In the genomic region with DNA sequence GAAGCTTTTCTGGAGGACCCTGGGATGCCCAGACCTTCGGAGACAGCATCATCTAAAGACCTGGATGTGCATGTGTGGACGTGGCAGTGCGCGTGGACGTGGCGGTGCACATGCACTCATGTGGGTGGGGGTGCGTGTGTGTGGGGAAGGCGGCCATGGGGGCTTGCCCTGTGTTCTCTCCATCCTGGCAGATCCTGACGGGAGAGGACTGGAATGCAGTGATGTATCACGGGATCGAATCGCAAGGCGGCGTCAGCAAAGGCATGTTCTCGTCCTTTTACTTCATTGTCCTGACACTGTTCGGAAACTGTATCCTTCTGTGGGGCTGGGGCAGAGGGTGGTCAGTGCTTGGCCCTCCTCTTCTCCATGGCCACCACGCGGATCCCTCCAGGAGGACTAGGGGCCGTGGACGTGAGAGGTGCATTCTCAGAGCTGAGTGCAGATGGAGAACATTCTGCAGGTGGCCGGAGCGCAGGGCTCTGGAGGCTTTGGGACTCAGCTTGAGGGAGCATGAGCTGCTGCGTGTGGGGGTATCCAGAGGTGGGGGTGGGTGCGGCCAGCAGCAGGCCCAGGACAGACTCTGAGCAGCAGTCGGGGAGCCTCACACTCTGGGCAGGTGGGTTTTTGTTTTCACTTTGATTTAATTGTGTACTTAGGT, we compare ENCODE assay signal across 1 cellular context.
TF ChIP-seq lines count a peak whose summit lies in the region.

No MANE protein-coding gene starts in this region.

TF ChIP-seq in WTC11, 78 proteins besides CTCF, POLR2A, EP300 and RAD21 (continued from another document):
- TF ChIP-seq, protein P1, sequence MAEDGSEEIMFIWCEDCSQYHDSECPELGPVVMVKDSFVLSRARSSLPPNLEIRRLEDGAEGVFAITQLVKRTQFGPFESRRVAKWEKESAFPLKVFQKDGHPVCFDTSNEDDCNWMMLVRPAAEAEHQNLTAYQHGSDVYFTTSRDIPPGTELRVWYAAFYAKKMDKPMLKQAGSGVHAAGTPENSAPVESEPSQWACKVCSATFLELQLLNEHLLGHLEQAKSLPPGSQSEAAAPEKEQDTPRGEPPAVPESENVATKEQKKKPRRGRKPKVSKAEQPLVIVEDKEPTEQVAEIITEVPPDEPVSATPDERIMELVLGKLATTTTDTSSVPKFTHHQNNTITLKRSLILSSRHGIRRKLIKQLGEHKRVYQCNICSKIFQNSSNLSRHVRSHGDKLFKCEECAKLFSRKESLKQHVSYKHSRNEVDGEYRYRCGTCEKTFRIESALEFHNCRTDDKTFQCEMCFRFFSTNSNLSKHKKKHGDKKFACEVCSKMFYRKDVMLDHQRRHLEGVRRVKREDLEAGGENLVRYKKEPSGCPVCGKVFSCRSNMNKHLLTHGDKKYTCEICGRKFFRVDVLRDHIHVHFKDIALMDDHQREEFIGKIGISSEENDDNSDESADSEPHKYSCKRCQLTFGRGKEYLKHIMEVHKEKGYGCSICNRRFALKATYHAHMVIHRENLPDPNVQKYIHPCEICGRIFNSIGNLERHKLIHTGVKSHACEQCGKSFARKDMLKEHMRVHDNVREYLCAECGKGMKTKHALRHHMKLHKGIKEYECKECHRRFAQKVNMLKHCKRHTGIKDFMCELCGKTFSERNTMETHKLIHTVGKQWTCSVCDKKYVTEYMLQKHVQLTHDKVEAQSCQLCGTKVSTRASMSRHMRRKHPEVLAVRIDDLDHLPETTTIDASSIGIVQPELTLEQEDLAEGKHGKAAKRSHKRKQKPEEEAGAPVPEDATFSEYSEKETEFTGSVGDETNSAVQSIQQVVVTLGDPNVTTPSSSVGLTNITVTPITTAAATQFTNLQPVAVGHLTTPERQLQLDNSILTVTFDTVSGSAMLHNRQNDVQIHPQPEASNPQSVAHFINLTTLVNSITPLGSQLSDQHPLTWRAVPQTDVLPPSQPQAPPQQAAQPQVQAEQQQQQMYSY (CRISPR knock-in tag; IDR thresholded peaks at IDR 0.05): no peak
- TF ChIP-seq ZNF121 (CRISPR knock-in tag; IDR thresholded peaks at IDR 0.05) (no peak), ATF1 (CRISPR knock-in tag; IDR thresholded peaks at IDR 0.05) (no peak)
- TF ChIP-seq, protein P2, sequence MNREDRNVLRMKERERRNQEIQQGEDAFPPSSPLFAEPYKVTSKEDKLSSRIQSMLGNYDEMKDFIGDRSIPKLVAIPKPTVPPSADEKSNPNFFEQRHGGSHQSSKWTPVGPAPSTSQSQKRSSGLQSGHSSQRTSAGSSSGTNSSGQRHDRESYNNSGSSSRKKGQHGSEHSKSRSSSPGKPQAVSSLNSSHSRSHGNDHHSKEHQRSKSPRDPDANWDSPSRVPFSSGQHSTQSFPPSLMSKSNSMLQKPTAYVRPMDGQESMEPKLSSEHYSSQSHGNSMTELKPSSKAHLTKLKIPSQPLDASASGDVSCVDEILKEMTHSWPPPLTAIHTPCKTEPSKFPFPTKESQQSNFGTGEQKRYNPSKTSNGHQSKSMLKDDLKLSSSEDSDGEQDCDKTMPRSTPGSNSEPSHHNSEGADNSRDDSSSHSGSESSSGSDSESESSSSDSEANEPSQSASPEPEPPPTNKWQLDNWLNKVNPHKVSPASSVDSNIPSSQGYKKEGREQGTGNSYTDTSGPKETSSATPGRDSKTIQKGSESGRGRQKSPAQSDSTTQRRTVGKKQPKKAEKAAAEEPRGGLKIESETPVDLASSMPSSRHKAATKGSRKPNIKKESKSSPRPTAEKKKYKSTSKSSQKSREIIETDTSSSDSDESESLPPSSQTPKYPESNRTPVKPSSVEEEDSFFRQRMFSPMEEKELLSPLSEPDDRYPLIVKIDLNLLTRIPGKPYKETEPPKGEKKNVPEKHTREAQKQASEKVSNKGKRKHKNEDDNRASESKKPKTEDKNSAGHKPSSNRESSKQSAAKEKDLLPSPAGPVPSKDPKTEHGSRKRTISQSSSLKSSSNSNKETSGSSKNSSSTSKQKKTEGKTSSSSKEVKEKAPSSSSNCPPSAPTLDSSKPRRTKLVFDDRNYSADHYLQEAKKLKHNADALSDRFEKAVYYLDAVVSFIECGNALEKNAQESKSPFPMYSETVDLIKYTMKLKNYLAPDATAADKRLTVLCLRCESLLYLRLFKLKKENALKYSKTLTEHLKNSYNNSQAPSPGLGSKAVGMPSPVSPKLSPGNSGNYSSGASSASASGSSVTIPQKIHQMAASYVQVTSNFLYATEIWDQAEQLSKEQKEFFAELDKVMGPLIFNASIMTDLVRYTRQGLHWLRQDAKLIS (CRISPR knock-in tag; IDR thresholded peaks at IDR 0.05; ENCODE audit: borderline replicate concordance): no peak
- TF ChIP-seq, protein P3, sequence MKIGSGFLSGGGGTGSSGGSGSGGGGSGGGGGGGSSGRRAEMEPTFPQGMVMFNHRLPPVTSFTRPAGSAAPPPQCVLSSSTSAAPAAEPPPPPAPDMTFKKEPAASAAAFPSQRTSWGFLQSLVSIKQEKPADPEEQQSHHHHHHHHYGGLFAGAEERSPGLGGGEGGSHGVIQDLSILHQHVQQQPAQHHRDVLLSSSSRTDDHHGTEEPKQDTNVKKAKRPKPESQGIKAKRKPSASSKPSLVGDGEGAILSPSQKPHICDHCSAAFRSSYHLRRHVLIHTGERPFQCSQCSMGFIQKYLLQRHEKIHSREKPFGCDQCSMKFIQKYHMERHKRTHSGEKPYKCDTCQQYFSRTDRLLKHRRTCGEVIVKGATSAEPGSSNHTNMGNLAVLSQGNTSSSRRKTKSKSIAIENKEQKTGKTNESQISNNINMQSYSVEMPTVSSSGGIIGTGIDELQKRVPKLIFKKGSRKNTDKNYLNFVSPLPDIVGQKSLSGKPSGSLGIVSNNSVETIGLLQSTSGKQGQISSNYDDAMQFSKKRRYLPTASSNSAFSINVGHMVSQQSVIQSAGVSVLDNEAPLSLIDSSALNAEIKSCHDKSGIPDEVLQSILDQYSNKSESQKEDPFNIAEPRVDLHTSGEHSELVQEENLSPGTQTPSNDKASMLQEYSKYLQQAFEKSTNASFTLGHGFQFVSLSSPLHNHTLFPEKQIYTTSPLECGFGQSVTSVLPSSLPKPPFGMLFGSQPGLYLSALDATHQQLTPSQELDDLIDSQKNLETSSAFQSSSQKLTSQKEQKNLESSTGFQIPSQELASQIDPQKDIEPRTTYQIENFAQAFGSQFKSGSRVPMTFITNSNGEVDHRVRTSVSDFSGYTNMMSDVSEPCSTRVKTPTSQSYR (CRISPR knock-in tag; IDR thresholded peaks at IDR 0.05): no peak
- TF ChIP-seq, protein P4, sequence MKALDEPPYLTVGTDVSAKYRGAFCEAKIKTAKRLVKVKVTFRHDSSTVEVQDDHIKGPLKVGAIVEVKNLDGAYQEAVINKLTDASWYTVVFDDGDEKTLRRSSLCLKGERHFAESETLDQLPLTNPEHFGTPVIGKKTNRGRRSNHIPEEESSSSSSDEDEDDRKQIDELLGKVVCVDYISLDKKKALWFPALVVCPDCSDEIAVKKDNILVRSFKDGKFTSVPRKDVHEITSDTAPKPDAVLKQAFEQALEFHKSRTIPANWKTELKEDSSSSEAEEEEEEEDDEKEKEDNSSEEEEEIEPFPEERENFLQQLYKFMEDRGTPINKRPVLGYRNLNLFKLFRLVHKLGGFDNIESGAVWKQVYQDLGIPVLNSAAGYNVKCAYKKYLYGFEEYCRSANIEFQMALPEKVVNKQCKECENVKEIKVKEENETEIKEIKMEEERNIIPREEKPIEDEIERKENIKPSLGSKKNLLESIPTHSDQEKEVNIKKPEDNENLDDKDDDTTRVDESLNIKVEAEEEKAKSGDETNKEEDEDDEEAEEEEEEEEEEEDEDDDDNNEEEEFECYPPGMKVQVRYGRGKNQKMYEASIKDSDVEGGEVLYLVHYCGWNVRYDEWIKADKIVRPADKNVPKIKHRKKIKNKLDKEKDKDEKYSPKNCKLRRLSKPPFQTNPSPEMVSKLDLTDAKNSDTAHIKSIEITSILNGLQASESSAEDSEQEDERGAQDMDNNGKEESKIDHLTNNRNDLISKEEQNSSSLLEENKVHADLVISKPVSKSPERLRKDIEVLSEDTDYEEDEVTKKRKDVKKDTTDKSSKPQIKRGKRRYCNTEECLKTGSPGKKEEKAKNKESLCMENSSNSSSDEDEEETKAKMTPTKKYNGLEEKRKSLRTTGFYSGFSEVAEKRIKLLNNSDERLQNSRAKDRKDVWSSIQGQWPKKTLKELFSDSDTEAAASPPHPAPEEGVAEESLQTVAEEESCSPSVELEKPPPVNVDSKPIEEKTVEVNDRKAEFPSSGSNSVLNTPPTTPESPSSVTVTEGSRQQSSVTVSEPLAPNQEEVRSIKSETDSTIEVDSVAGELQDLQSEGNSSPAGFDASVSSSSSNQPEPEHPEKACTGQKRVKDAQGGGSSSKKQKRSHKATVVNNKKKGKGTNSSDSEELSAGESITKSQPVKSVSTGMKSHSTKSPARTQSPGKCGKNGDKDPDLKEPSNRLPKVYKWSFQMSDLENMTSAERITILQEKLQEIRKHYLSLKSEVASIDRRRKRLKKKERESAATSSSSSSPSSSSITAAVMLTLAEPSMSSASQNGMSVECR (CRISPR knock-in tag; IDR thresholded peaks at IDR 0.05; ENCODE audit: borderline replicate concordance): no peak
